ENCODE assay signal across 16 cellular contexts in genomic region chr11:95884364-95884763, GRCh38. TPM values are rescaled to one million over a fixed set of nuclear protein-coding genes. Genes with fewer than 3 reads are reported as not detected.
DNase-seq lines count a peak whose midpoint lies in the region; ATAC-seq and TF ChIP-seq lines count a peak whose summit lies in the region.
"Had no signal": no experiment of that assay in that cellular context is flagged by ENCODE, and none has a peak within 500 bp of the region (broad histone marks: within the 10 kb centered on the region; RNA-seq: fewer than 3 reads in every experiment).

No MANE protein-coding gene starts in this region.

- peak overlapping the region; percentile 25 for H3K27ac Mint-ChIP-seq in osteocyte (ENCODE audit: unreplicated experiment)
- H3K27ac Mint-ChIP-seq: activated CD8-positive, alpha-beta T cell treated with anti-CD3 and anti-CD28 coated beads, Interleukin-2, amount 10 ng/mL, durations not matched to agents 7 days and 5 days; stimulated activated effector memory CD8-positive, alpha-beta T cell treated with anti-CD3 and anti-CD28 coated beads, Interleukin-12 subunit alpha, Interleukin-12 subunit beta, amount 100 ng/mL, for 72 hours had no signal

- no peaks in the 10 kb centered on the region for H3K27me3 ChIP-seq in effector memory CD4-positive, alpha-beta T cell (replicated peaks; ENCODE audit: control insufficient read depth, insufficient read depth, low read length, poor library complexity, severe bottlenecking)
- no peaks in the 10 kb centered on the region for H3K27me3 ChIP-seq in Peyer's patch

- H3K4me3 ChIP-seq in effector memory CD4-positive, alpha-beta T cell (ENCODE audit: insufficient read depth, low read depth, low read length, poor library complexity, severe bottlenecking), result no peak overlapping the region
- H3K4me3 ChIP-seq in Peyer's patch, result no peak overlapping the region
- H3K4me3 ChIP-seq: prostate gland had no signal

- DNase-seq in EL (peak; percentile 49), osteocyte (ENCODE audit: extremely low spot score, unreplicated experiment) (no peak), Peyer's patch (no peak)
- DNase-seq in activated CD4-positive, alpha-beta T cell treated with anti-CD3 and anti-CD28 coated beads for 1 hour, result no peak
- no peak for DNase-seq in effector memory CD4-positive, alpha-beta T cell
- DNase-seq: activated CD8-positive, alpha-beta T cell treated with anti-CD3 and anti-CD28 coated beads, Interleukin-2, amount 10 ng/mL, durations not matched to agents 7 days and 5 days; NCI-H1417 treated with DMSO at 0.1 percent for 48 hours; NCI-H524 treated with DMSO at 0.1 percent for 48 hours; SHP77; stimulated activated CD4-positive, alpha-beta T cell treated with anti-CD3 and anti-CD28 coated beads, Interleukin-2, amount 100 ng/mL, for 48 hours had no signal

- TF ChIP-seq CTCF in osteocyte (IDR thresholded peaks at IDR 0.05) (no peak), Peyer's patch (IDR thresholded peaks at IDR 0.05) (no peak)

- no peak overlapping the region for H3K4me3 Mint-ChIP-seq in osteocyte (ENCODE audit: unreplicated experiment)
- H3K4me3 Mint-ChIP-seq: activated CD8-positive, alpha-beta T cell treated with anti-CD3 and anti-CD28 coated beads, Interleukin-2, amount 10 ng/mL, durations not matched to agents 7 days and 5 days; stimulated activated effector memory CD8-positive, alpha-beta T cell treated with anti-CD3 and anti-CD28 coated beads, Interleukin-12 subunit alpha, Interleukin-12 subunit beta, amount 100 ng/mL, for 72 hours had no signal

- H3K9me3 ChIP-seq in effector memory CD4-positive, alpha-beta T cell (ENCODE audit: control insufficient read depth, low read length), result no peaks in the 10 kb centered on the region
- no peaks in the 10 kb centered on the region for H3K9me3 ChIP-seq in Peyer's patch
- H3K9me3 ChIP-seq: prostate gland had no signal

- no peak for TF ChIP-seq POLR2A in Peyer's patch (IDR thresholded peaks at IDR 0.05)

- H3K9me3 Mint-ChIP-seq in osteocyte (ENCODE audit: unreplicated experiment), result no peaks in the 10 kb centered on the region
- H3K9me3 Mint-ChIP-seq: stimulated activated effector memory CD8-positive, alpha-beta T cell treated with anti-CD3 and anti-CD28 coated beads, Interleukin-12 subunit alpha, Interleukin-12 subunit beta, amount 100 ng/mL, for 72 hours had no signal

- H3K4me1 Mint-ChIP-seq in osteocyte (ENCODE audit: unreplicated experiment), result peaks cover 19% of the 10 kb centered on the region
- H3K4me1 Mint-ChIP-seq: stimulated activated effector memory CD8-positive, alpha-beta T cell treated with anti-CD3 and anti-CD28 coated beads, Interleukin-12 subunit alpha, Interleukin-12 subunit beta, amount 100 ng/mL, for 72 hours had no signal

- H3K27me3 Mint-ChIP-seq in osteocyte (ENCODE audit: unreplicated experiment), result no peaks in the 10 kb centered on the region

- H3K36me3 ChIP-seq in effector memory CD4-positive, alpha-beta T cell (ENCODE audit: control insufficient read depth, insufficient read depth, low read length), result no peaks in the 10 kb centered on the region
- H3K36me3 ChIP-seq in Peyer's patch, result peaks cover 0 to 12% (median 0%) of the 10 kb centered on the region in 3 donors
- H3K36me3 ChIP-seq: prostate gland had no signal

- no peaks in the 10 kb centered on the region for H3K4me1 ChIP-seq in effector memory CD4-positive, alpha-beta T cell (ENCODE audit: control insufficient read depth, insufficient read depth, low read length, poor library complexity, severe bottlenecking)
- no peaks in the 10 kb centered on the region for H3K4me1 ChIP-seq in Peyer's patch
- H3K4me1 ChIP-seq: prostate gland had no signal

- no peak overlapping the region for H3K27ac ChIP-seq in effector memory CD4-positive, alpha-beta T cell (ENCODE audit: insufficient read depth, low read length, poor library complexity, severe bottlenecking)
- H3K27ac ChIP-seq in Peyer's patch, result no peak overlapping the region
- H3K27ac ChIP-seq: C4-2B, prostate gland had no signal

- ATAC-seq in esophagus mucosa, result peak; percentile 48
- no peak for ATAC-seq in GM18870 (IDR thresholded peaks at IDR 0.05; ENCODE audit: unreplicated experiment)
- ATAC-seq: activated CD8-positive, alpha-beta T cell treated with anti-CD3 and anti-CD28 coated beads, Interleukin-2, amount 10 ng/mL, durations not matched to agents 7 days and 5 days; stimulated activated effector memory CD8-positive, alpha-beta T cell treated with anti-CD3 and anti-CD28 coated beads, Interleukin-12 subunit alpha, Interleukin-12 subunit beta, amount 100 ng/mL, for 72 hours had no signal

- peaks cover 28% of the 10 kb centered on the region for H3K36me3 Mint-ChIP-seq in osteocyte (ENCODE audit: unreplicated experiment)

TF ChIP-seq in PFSK-1, 5 proteins besides CTCF, POLR2A, EP300 and RAD21:
- peak; percentile 85; the same call in 1 of the 2 replicates for TF ChIP-seq SIN3A (IDR thresholded peaks at IDR 0.05; ENCODE audit: borderline replicate concordance, insufficient read depth, low read length)
- no peak for TF ChIP-seq TAF1 (IDR thresholded peaks at IDR 0.05; ENCODE audit: borderline replicate concordance, insufficient read depth, low read length)
- TF ChIP-seq, protein P1, sequence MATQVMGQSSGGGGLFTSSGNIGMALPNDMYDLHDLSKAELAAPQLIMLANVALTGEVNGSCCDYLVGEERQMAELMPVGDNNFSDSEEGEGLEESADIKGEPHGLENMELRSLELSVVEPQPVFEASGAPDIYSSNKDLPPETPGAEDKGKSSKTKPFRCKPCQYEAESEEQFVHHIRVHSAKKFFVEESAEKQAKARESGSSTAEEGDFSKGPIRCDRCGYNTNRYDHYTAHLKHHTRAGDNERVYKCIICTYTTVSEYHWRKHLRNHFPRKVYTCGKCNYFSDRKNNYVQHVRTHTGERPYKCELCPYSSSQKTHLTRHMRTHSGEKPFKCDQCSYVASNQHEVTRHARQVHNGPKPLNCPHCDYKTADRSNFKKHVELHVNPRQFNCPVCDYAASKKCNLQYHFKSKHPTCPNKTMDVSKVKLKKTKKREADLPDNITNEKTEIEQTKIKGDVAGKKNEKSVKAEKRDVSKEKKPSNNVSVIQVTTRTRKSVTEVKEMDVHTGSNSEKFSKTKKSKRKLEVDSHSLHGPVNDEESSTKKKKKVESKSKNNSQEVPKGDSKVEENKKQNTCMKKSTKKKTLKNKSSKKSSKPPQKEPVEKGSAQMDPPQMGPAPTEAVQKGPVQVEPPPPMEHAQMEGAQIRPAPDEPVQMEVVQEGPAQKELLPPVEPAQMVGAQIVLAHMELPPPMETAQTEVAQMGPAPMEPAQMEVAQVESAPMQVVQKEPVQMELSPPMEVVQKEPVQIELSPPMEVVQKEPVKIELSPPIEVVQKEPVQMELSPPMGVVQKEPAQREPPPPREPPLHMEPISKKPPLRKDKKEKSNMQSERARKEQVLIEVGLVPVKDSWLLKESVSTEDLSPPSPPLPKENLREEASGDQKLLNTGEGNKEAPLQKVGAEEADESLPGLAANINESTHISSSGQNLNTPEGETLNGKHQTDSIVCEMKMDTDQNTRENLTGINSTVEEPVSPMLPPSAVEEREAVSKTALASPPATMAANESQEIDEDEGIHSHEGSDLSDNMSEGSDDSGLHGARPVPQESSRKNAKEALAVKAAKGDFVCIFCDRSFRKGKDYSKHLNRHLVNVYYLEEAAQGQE (IDR thresholded peaks at IDR 0.05; ENCODE audit: insufficient read depth in 1 of 2, low read depth in 2 of 2, low read length in 2 of 2), result no peak
- peak; percentile 54; the same call in 1 of the 2 replicates for TF ChIP-seq POLR2AphosphoS5 (IDR thresholded peaks at IDR 0.05; ENCODE audit: low read depth, low read length)

RNA-seq across cellular contexts. Expression of gene MTMR2, which starts 39.5 kb away (rescaled TPM):
- polyA plus RNA-seq in PFSK-1 (2012; ENCODE audit: insufficient read length, low read depth), result 30.3 TPM
- 20.8 TPM for total RNA-seq in esophagus mucosa
- total RNA-seq in osteocyte, result 41.1 and 43.1 TPM in 2 replicates
- total RNA-seq in Peyer's patch, result 10 to 100 TPM in 3 of 4 donors, 1 to 10 TPM in 1; 7.9 to 17.3 (median 11.1) TPM
